In the genomic region with DNA sequence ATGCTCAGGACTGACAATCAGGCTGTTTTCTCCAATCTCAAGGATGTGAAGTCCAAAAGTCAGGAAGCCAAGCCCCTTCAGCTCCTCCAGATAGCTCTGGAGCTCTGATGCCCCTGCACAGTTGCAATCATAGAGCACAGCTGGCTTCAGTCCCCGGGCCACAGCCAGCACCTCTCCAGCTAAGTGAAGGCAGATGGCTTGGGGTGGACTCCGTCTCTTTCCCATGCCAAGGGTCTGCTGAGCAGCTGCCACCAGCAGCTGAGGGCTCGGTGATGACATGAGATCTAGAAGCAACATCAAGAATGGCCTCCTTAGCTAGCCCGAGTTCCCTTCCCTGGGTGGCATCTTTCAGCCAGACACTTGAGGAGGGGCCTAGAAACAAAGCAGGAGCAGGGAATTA, we compare ENCODE assay signal across 1 cellular context.
TF ChIP-seq lines count a peak whose summit lies in the region.

No MANE protein-coding gene starts in this region.

TF ChIP-seq in HepG2, 621 proteins besides CTCF, POLR2A, EP300 and RAD21:
- TF ChIP-seq IKZF1 (IDR thresholded peaks at IDR 0.05) (no peak), MAF1 (CRISPR knock-in tag; IDR thresholded peaks at IDR 0.05; ENCODE audit: borderline replicate concordance) (no peak), MXI1 (IDR thresholded peaks at IDR 0.05; ENCODE audit: borderline replicate concordance, low read depth, low read length) (no peak)
TF ChIP-seq in HepG2: peak in this region for 0.
